Comparison of ENCODE assay signal across 21 cellular contexts in the genomic region with DNA sequence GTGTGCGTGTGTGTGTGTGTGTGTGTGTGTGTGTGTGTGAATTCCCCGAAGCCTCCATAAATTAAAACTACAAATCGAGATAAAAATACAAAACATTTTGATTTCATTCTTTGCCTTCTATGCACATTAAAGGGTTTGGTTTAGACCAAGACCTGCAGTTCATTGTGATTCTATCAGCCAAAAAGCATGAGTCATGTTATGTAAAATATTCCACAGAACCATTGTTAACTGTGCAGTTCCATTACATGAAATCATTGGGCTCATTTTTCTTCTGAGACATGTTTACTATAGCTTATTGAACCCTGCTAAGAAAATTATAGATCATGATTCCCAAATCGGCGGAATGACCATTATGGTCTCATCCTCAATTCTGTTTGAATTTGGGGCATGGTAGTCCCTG. TPM values are rescaled to one million over a fixed set of nuclear protein-coding genes. Genes with fewer than 3 reads are reported as not detected.
DNase-seq lines count a peak whose midpoint lies in the region; ATAC-seq, FAIRE-seq and TF ChIP-seq lines count a peak whose summit lies in the region.
"Had no signal": no experiment of that assay in that cellular context is flagged by ENCODE, and none has a peak within 500 bp of the region (broad histone marks: within the 10 kb centered on the region; RNA-seq: fewer than 3 reads in every experiment).

No MANE protein-coding gene starts in this region.

- 32% methylated on average over 5 of the region's 5 CpGs for WGBS in HepG2 (ENCODE audit: low lambda C conversion rate)

- H4K20me1 ChIP-seq in neural progenitor cell (ENCODE audit: low read depth) (peaks cover 13% of the 10 kb centered on the region), HepG2 (ENCODE audit: insufficient read depth, low read length) (no peaks in the 10 kb centered on the region)

- TF ChIP-seq CTCF in brain microvascular endothelial cell (IDR thresholded peaks at IDR 0.05; ENCODE audit: low read depth, low read length, missing control alignments) (no peak), fibroblast of the aortic adventitia (IDR thresholded peaks at IDR 0.05; ENCODE audit: insufficient read depth, low read length) (no peak), neural progenitor cell (IDR thresholded peaks at IDR 0.05) (no peak), WERI-Rb-1 (IDR thresholded peaks at IDR 0.05; ENCODE audit: low read depth, low read length) (no peak), HepG2 (CRISPR knock-in tag; IDR thresholded peaks at IDR 0.05) (no peak)

- CTCF ChIA-PET in HepG2 (lab: Yijun Ruan, JAX; ENCODE audit: low intra/inter-chr PET ratio, low total read pairs), result no interaction called here

- FAIRE-seq in HepG2 (lab: Jason Lieb, UNC), result no peak

- H3K9me3 Mint-ChIP-seq in neural progenitor cell, result no peaks in the 10 kb centered on the region
- H3K9me3 Mint-ChIP-seq: CD4-positive, CD25-positive, alpha-beta regulatory T cell; neural crest cell; T-helper 2 cell treated with Interferon-gamma antibody and Interleukin-4, amounts not matched to agents 5 μg/mL and 100 μg/mL, for 36 hours; WTC11 had no signal

- no peaks in the 10 kb centered on the region for H3K27me3 ChIP-seq in brain microvascular endothelial cell (replicated peaks)
- no peaks in the 10 kb centered on the region for H3K27me3 ChIP-seq in neural progenitor cell
- no peaks in the 10 kb centered on the region for H3K27me3 ChIP-seq in WERI-Rb-1 (ENCODE audit: insufficient read depth, low read depth, severe bottlenecking)
- no peaks in the 10 kb centered on the region for H3K27me3 ChIP-seq in HepG2 (ENCODE audit: control insufficient read depth in 1 of 2, insufficient read depth in 2 of 2, low read length in 2 of 2)

- DNase-seq in AG20443 (ENCODE audit: low spot score), result peak; percentile 32
- DNase-seq in NCI-H226, result peak; percentile 60
- no peak for DNase-seq in brain microvascular endothelial cell
- peak; percentile 82 for DNase-seq in fibroblast of the aortic adventitia (ENCODE audit: low read depth)
- DNase-seq in neural progenitor cell (ENCODE audit: low spot score), result no peak
- no peak for DNase-seq in WERI-Rb-1
- no peak for DNase-seq in HepG2 (ENCODE audit: low spot score)
- DNase-seq: activated CD4-positive, alpha-beta T cell treated with anti-CD3 and anti-CD28 coated beads, Interleukin-2, amount 50 U/mL, for 48 hours; activated naive CD4-positive, alpha-beta T cell; aorta; CD4-positive, CD25-positive, alpha-beta regulatory T cell; DMS53; left ventricle myocardium inferior; NCI-H146; PC-9; retina had no signal

- no peak overlapping the region for H3K4me3 Mint-ChIP-seq in neural progenitor cell
- H3K4me3 Mint-ChIP-seq: CD4-positive, CD25-positive, alpha-beta regulatory T cell; neural crest cell; T-helper 2 cell treated with Interferon-gamma antibody and Interleukin-4, amounts not matched to agents 5 μg/mL and 100 μg/mL, for 36 hours; WTC11 had no signal

- no peak for TF ChIP-seq EP300 in HepG2 (IDR thresholded peaks at IDR 0.05; ENCODE audit: low read depth in 2 of 2, low read length in 2 of 2)
- no peak for TF ChIP-seq EP300 in HepG2 (CRISPR knock-in tag; IDR thresholded peaks at IDR 0.05; ENCODE audit: borderline replicate concordance)

- ATAC-seq in HepG2 (no peak), HG03025 (IDR thresholded peaks at IDR 0.05; ENCODE audit: low FRiP score, unreplicated experiment) (no peak)
- ATAC-seq: WTC11 had no signal

- no peak overlapping the region for H3K4me3 ChIP-seq in brain microvascular endothelial cell (ENCODE audit: low read depth, low read length)
- no peak overlapping the region for H3K4me3 ChIP-seq in fibroblast of the aortic adventitia (ENCODE audit: low read depth, low read length)
- H3K4me3 ChIP-seq in neural progenitor cell, result no peak overlapping the region
- H3K4me3 ChIP-seq in WERI-Rb-1 (ENCODE audit: low read depth, low read length), result no peak overlapping the region
- H3K4me3 ChIP-seq in HepG2 (replicated peaks in 1 of 3; ENCODE audit: insufficient read depth in 1 of 3, low read depth in 2 of 3, low read length in 3 of 3), result no peak overlapping the region
- H3K4me3 ChIP-seq: left ventricle myocardium inferior, PC-9 had no signal

- no peak for TF ChIP-seq POLR2A in HepG2 (IDR thresholded peaks at IDR 0.05; ENCODE audit: insufficient read depth in 1 of 2, low read depth in 2 of 2, low read length in 2 of 2)

- peaks cover 11% of the 10 kb centered on the region for H3K36me3 Mint-ChIP-seq in neural progenitor cell
- H3K36me3 Mint-ChIP-seq: CD4-positive, CD25-positive, alpha-beta regulatory T cell had no signal

- H2AFZ ChIP-seq in neural progenitor cell (replicated peaks), result no peak overlapping the region
- no peak overlapping the region for H2AFZ ChIP-seq in HepG2 (ENCODE audit: low read length)
- H2AFZ ChIP-seq: PC-9 had no signal

- no peak for TF ChIP-seq RAD21 in HepG2 (CRISPR knock-in tag; IDR thresholded peaks at IDR 0.05)

- intact Hi-C loops in HepG2 (cut with micrococcal nuclease; ENCODE audit: unreplicated experiment), result no loop called here

- H3K79me2 ChIP-seq in neural progenitor cell (ENCODE audit: low read depth) (no peaks in the 10 kb centered on the region), HepG2 (ENCODE audit: insufficient read depth, low read length) (no peaks in the 10 kb centered on the region)

- no peak overlapping the region for H3K9ac ChIP-seq in neural progenitor cell
- no peak overlapping the region for H3K9ac ChIP-seq in HepG2 (ENCODE audit: insufficient read depth, low read depth, low read length)

- H3K4me1 ChIP-seq in neural progenitor cell (peaks cover 7% of the 10 kb centered on the region), HepG2 (ENCODE audit: insufficient read depth, low read length) (peaks cover 18% of the 10 kb centered on the region)

- H3K27me3 Mint-ChIP-seq in neural progenitor cell (ENCODE audit: insufficient read depth, low read depth), result peaks cover 2% of the 10 kb centered on the region
- H3K27me3 Mint-ChIP-seq: CD4-positive, CD25-positive, alpha-beta regulatory T cell had no signal

- no peaks in the 10 kb centered on the region for H3K9me3 ChIP-seq in neural progenitor cell (ENCODE audit: low read depth)
- H3K9me3 ChIP-seq in WERI-Rb-1 (ENCODE audit: severe bottlenecking), result no peaks in the 10 kb centered on the region
- H3K9me3 ChIP-seq in HepG2 (ENCODE audit: low read length), result no peaks in the 10 kb centered on the region
- H3K9me3 ChIP-seq: left ventricle myocardium inferior had no signal

- H3K4me2 ChIP-seq in neural progenitor cell (no peak overlapping the region), HepG2 (ENCODE audit: low read depth, low read length) (no peak overlapping the region)
- H3K4me2 ChIP-seq: PC-9 had no signal

- no TSS peak for BruUV-seq in HepG2 (replicated peaks; lab: Mats Ljungman, UMichigan)

- peaks cover 35% of the 10 kb centered on the region for H3F3A ChIP-seq in neural progenitor cell (ENCODE audit: low read depth)

- H3K36me3 ChIP-seq in brain microvascular endothelial cell (replicated peaks), result no peaks in the 10 kb centered on the region
- peaks cover 6% of the 10 kb centered on the region for H3K36me3 ChIP-seq in neural progenitor cell
- peaks cover 22% of the 10 kb centered on the region for H3K36me3 ChIP-seq in WERI-Rb-1
- H3K36me3 ChIP-seq in HepG2 (replicated peaks in 1 of 2; ENCODE audit: control insufficient read depth in 1 of 2, insufficient read depth in 2 of 2, low read length in 2 of 2), result no peaks in the 10 kb centered on the region

- no peak overlapping the region for H3K27ac Mint-ChIP-seq in neural progenitor cell
- H3K27ac Mint-ChIP-seq: T-helper 2 cell treated with Interferon-gamma antibody and Interleukin-4, amounts not matched to agents 5 μg/mL and 100 μg/mL, for 36 hours; WTC11 had no signal

- H3K27ac ChIP-seq in brain microvascular endothelial cell, result peak overlapping the region; percentile 65
- no peak overlapping the region for H3K27ac ChIP-seq in neural progenitor cell
- H3K27ac ChIP-seq in WERI-Rb-1, result no peak overlapping the region
- H3K27ac ChIP-seq in HepG2 (ENCODE audit: extremely low read length, insufficient read depth, low read length), result no peak overlapping the region
- H3K27ac ChIP-seq: left ventricle myocardium inferior, PC-9 had no signal

- no peaks in the 10 kb centered on the region for H3K4me1 Mint-ChIP-seq in neural progenitor cell
- H3K4me1 Mint-ChIP-seq: CD4-positive, CD25-positive, alpha-beta regulatory T cell; neural crest cell; WTC11 had no signal

- POLR2A ChIA-PET in HepG2 (lab: Yijun Ruan, JAX), result no interaction called here

- in situ Hi-C loops in brain microvascular endothelial cell (cut with HindIII; ENCODE audit: low pct_ligation_motif_present, low sequenced_read_pairs) (no loop called here), HepG2 (cut with HindIII; ENCODE audit: extremely low pct_ligation_motif_present, low pct_unique_long_range_greater_than_20kb) (loop anchor here (25.0 kb wide), 2 partner anchors 552 to 1427 kb away; no protein-coding TSS in a partner anchor)

TF ChIP-seq in HepG2, 621 proteins besides CTCF, POLR2A, EP300 and RAD21 (continues in another document):
- no peak for TF ChIP-seq ZNF430 (CRISPR knock-in tag; IDR thresholded peaks at IDR 0.05)

RNA-seq across cellular contexts. Expression of a gene that starts 11.7 kb away (rescaled TPM):
- total RNA-seq in fibroblast of the aortic adventitia (ENCODE audit: low replicate concordance), result 1.4 TPM in 2 replicates
- 6.1 and 8.8 TPM in 2 replicates for total RNA-seq in neural progenitor cell (ENCODE audit: low replicate concordance)
- 0.53 and 1.00 TPM in 2 replicates for total RNA-seq in HepG2 (2016; rRNA removed; fragmentation: Illumina TruSeq; extraction: Trizol)
- total RNA-seq in HepG2 (2016; cell fraction: cytosol; rRNA removed; fragmentation: Illumina TruSeq; extraction: Trizol; ENCODE audit: low read depth), result 0.10 and 0.26 TPM in 2 replicates
- 0.59 and 0.65 TPM in 2 replicates for total RNA-seq in HepG2 (2016; cell fraction: insoluble cytoplasmic fraction; rRNA removed; fragmentation: Illumina TruSeq; extraction: Trizol)
- total RNA-seq in HepG2 (2016; cell fraction: membrane; rRNA removed; fragmentation: Illumina TruSeq; extraction: Trizol), result 0.31 and 0.49 TPM in 2 replicates
- total RNA-seq in HepG2 (2016; cell fraction: nucleus; rRNA removed; fragmentation: Illumina TruSeq; extraction: Trizol), result 1.6 and 2.0 TPM in 2 replicates
- polyA plus RNA-seq in HepG2 (2011; rRNA removed), result 0.54 and 0.59 TPM in 2 replicates
- polyA plus RNA-seq in HepG2 (2011; cell fraction: cytosol; rRNA removed), result 0.11 and 0.37 TPM in 2 replicates
- polyA plus RNA-seq in HepG2 (2011; cell fraction: nucleus; rRNA removed), result 0.56 and 1.6 TPM in 2 replicates
- polyA plus RNA-seq in HepG2 (2012), result 0.27 and 0.72 TPM in 2 replicates
- 0.05 TPM in 1 of 2 replicates, not detected in the other for polyA plus RNA-seq in HepG2 (2016; cell fraction: cytosol; fragmentation: Illumina TruSeq; extraction: Trizol; ENCODE audit: low read depth)
- 0.47 and 0.58 TPM in 2 replicates for polyA plus RNA-seq in HepG2 (2016; cell fraction: insoluble cytoplasmic fraction; fragmentation: Illumina TruSeq; extraction: Trizol; ENCODE audit: low read depth)
- 0.14 TPM in 2 replicates for polyA plus RNA-seq in HepG2 (2016; cell fraction: membrane; fragmentation: Illumina TruSeq; extraction: Trizol; ENCODE audit: low read depth)
- polyA plus RNA-seq in HepG2 (2016; cell fraction: nucleus; fragmentation: Illumina TruSeq; extraction: Trizol; ENCODE audit: insufficient read depth, low read depth), result 3.3 and 3.7 TPM in 2 replicates
- polyA minus RNA-seq in HepG2 (2011; rRNA and poly(A)+ RNA removed; ENCODE audit: low replicate concordance), result 0.16 TPM in 1 of 2 replicates, not detected in the other
- polyA minus RNA-seq in HepG2 (2011; cell fraction: cytosol; rRNA and poly(A)+ RNA removed), result 0.40 TPM in 1 of 2 replicates, not detected in the other
- 3.1 and 5.7 TPM in 2 replicates for polyA minus RNA-seq in HepG2 (2011; cell fraction: nucleus; rRNA and poly(A)+ RNA removed)
- total RNA-seq: mononuclear cell had no signal

Comparison
In these comparisons a context has a peak if more than half of its experiments do, and no peak if none do; other contexts are left out.
1. DNase-seq: peak in AG20443 (single experiment), NCI-H226 (single experiment) and fibroblast of the aortic adventitia (single experiment); none in brain microvascular endothelial cell (single experiment), neural progenitor cell (single experiment), WERI-Rb-1 (single experiment) and HepG2 (single experiment).